ENCODE assay signal across 1 cellular context in genomic region chr1:223358826-223359225, GRCh38.
TF ChIP-seq lines count a peak whose summit lies in the region.

No MANE protein-coding gene starts in this region.

TF ChIP-seq in GM12878, 131 proteins besides CTCF, POLR2A, EP300 and RAD21:
- TF ChIP-seq CBX5 (IDR thresholded peaks at IDR 0.05; ENCODE audit: low read depth) (no peak), CREB1 (IDR thresholded peaks at IDR 0.05; ENCODE audit: low read depth) (no peak), TCF12 (IDR thresholded peaks at IDR 0.05; ENCODE audit: low read depth, low read length) (no peak), ASH2L (IDR thresholded peaks at IDR 0.05; ENCODE audit: borderline replicate concordance, low read depth) (no peak), MTA3 (IDR thresholded peaks at IDR 0.05; ENCODE audit: borderline replicate concordance, low read length) (no peak)
